8 cellular contexts compared by ENCODE assay signal in the genomic region with DNA sequence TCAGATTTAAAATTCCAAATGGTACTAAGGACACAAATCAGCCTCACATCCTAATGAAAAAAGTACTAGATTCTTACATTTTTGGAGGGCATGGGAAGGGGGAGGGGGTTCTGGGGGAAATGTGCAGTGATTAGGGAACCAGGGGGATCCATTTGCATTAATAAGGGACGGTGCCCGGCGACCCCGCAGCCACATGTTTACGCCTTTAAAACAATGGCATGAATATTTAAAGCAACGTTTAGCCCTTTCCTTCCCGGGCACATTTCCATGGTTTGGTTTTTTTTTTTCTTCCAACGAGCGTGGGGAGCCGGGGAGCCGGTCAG. TPM values are rescaled to one million over a fixed set of nuclear protein-coding genes. Genes with fewer than 3 reads are reported as not detected.
DNase-seq lines count a peak whose midpoint lies in the region; ATAC-seq and TF ChIP-seq lines count a peak whose summit lies in the region.

No MANE protein-coding gene starts in this region.

- no peak for TF ChIP-seq CTCF in SK-N-SH (IDR thresholded peaks at IDR 0.05)

- peak overlapping the region; percentile 66 to 79 for H3K4me3 ChIP-seq in SK-N-SH (ENCODE audit: low read depth in 2 of 2, low read length in 1 of 2)
- peak overlapping the region; percentile 63 to 80 for H3K4me3 ChIP-seq in stomach smooth muscle (ENCODE audit: low read length in 2 of 2)

- peaks cover 54% of the 10 kb centered on the region for H3K79me2 ChIP-seq in SK-N-SH (ENCODE audit: insufficient read depth)

- H3F3A ChIP-seq in SK-N-SH (replicated peaks; ENCODE audit: insufficient read depth): peaks cover 21% of the 10 kb centered on the region

- H3K4me1 ChIP-seq in SK-N-SH (ENCODE audit: control insufficient read depth in 1 of 2, insufficient read depth in 2 of 2, low read depth in 1 of 2, low read length in 1 of 2) (peaks cover 0 to 17% of the 10 kb centered on the region in 2 experiments; a peak in 2 of 4 replicates), stomach smooth muscle (ENCODE audit: control insufficient read depth, insufficient read depth, low read length) (peaks cover 26% of the 10 kb centered on the region)

- H3K27me3 Mint-ChIP-seq in immature natural killer cell (ENCODE audit: low read depth in 3 of 3): peaks cover 5 to 11% (median 9%) of the 10 kb centered on the region in 3 donors

- under 1% methylated on average over 11 of the region's 11 CpGs for WGBS in SK-N-SH (ENCODE audit: low lambda C conversion rate)

- ATAC-seq in SK-N-SH treated with all-trans-retinoic acid at 6 μM for 48 hours: no peak
- ATAC-seq in activated naive CD4-positive, alpha-beta T cell treated with anti-CD3 and anti-CD28 coated beads, Interleukin-2, amount 50 U/mL, for 72 hours: no peak
- no peak for ATAC-seq in HG03139 (IDR thresholded peaks at IDR 0.05; ENCODE audit: unreplicated experiment)

- peaks cover 6 to 31% of the 10 kb centered on the region in 2 donors for H3K36me3 Mint-ChIP-seq in activated naive CD4-positive, alpha-beta T cell treated with anti-CD3 and anti-CD28 coated beads, Interleukin-2, amount 50 U/mL, for 72 hours
- H3K36me3 Mint-ChIP-seq in immature natural killer cell: peaks cover 0 to 5% (median 0%) of the 10 kb centered on the region in 3 donors

- peak overlapping the region; percentile 75 for H3K4me2 ChIP-seq in SK-N-SH

- no peak overlapping the region for H2AFZ ChIP-seq in SK-N-SH (ENCODE audit: low read depth)

- H4K20me1 ChIP-seq in SK-N-SH (ENCODE audit: insufficient read depth): no peaks in the 10 kb centered on the region

- H3K9me3 Mint-ChIP-seq in activated naive CD4-positive, alpha-beta T cell treated with anti-CD3 and anti-CD28 coated beads, Interleukin-2, amount 50 U/mL, for 72 hours: no peaks in the 10 kb centered on the region
- H3K9me3 Mint-ChIP-seq in immature natural killer cell: peaks cover 0 to 1% (median 0%) of the 10 kb centered on the region in 6 donors

- H3K9me2 ChIP-seq in SK-N-SH: no peaks in the 10 kb centered on the region

- POLR2A ChIA-PET in SK-N-SH (lab: Yijun Ruan, JAX): no interaction called here

- H3K9ac ChIP-seq in SK-N-SH: peak overlapping the region; percentile 96
- H3K9ac ChIP-seq in stomach smooth muscle (ENCODE audit: low read length in 2 of 2): peak overlapping the region; percentile 80 to 92

- CTCF ChIA-PET in SK-N-SH (lab: Yijun Ruan, JAX): no interaction called here

- TF ChIP-seq EP300 in SK-N-SH (IDR thresholded peaks at IDR 0.05; ENCODE audit: borderline replicate concordance in 1 of 2, low read depth in 1 of 2, low read length in 1 of 2): no peak

- H3K27me3 ChIP-seq in SK-N-SH (ENCODE audit: insufficient read depth) (no peaks in the 10 kb centered on the region), stomach smooth muscle (ENCODE audit: control insufficient read depth in 1 of 2, insufficient read depth in 2 of 2, low read length in 2 of 2) (no peaks in the 10 kb centered on the region)

- H3K4me1 Mint-ChIP-seq in immature natural killer cell: peaks cover 38 to 47% of the 10 kb centered on the region in 2 donors

- peak; percentile 56 for DNase-seq in SK-N-SH
- DNase-seq in activated naive CD4-positive, alpha-beta T cell treated with anti-CD3 and anti-CD28 coated beads, Interleukin-2, amount 50 U/mL, for 72 hours (ENCODE audit: low spot score in 2 of 2): no peak
- DNase-seq in immature natural killer cell: no peak
- DNase-seq in GF-D8 (lab: John Stamatoyannopoulos, UW): no peak
- no peak for DNase-seq in activated CD8-positive, alpha-beta memory T cell treated with anti-CD3 and anti-CD28 coated beads for 24 hours

- H3K4me3 Mint-ChIP-seq in immature natural killer cell: peak overlapping the region; percentile 74 to 84 (median 82)

- H3K9me3 ChIP-seq in SK-N-SH: no peaks in the 10 kb centered on the region
- H3K9me3 ChIP-seq in stomach smooth muscle (ENCODE audit: control insufficient read depth in 2 of 2, low read length in 2 of 2): no peaks in the 10 kb centered on the region

- peak overlapping the region; percentile 80 to 96 for H3K27ac Mint-ChIP-seq in activated naive CD4-positive, alpha-beta T cell treated with anti-CD3 and anti-CD28 coated beads, Interleukin-2, amount 50 U/mL, for 72 hours
- peak overlapping the region; percentile 62 to 89 (median 84) for H3K27ac Mint-ChIP-seq in immature natural killer cell

- H3K36me3 ChIP-seq in SK-N-SH (replicated peaks in 1 of 2; ENCODE audit: control insufficient read depth in 1 of 2, insufficient read depth in 2 of 2, low read length in 1 of 2) (peaks cover 8 to 15% of the 10 kb centered on the region in 2 experiments), stomach smooth muscle (ENCODE audit: control insufficient read depth in 2 of 2, insufficient read depth in 2 of 2, low read length in 2 of 2) (peaks cover 0 to 3% of the 10 kb centered on the region in 2 donors)

- peak overlapping the region; percentile 74 to 99 for H3K27ac ChIP-seq in SK-N-SH (ENCODE audit: low read depth in 2 of 2, low read length in 1 of 2)
- peak overlapping the region; percentile 90 for H3K27ac ChIP-seq in stomach smooth muscle (ENCODE audit: low read length)

- TF ChIP-seq RAD21 in SK-N-SH (IDR thresholded peaks at IDR 0.05; ENCODE audit: low read length): no peak

TF ChIP-seq in SK-N-SH, 30 proteins besides CTCF, POLR2A, EP300 and RAD21 (continues in another document):
- no peak; the same call in 1 of the 2 replicates for TF ChIP-seq MXI1 (IDR thresholded peaks at IDR 0.05; ENCODE audit: low read depth, low read length)
- TF ChIP-seq, protein P1, sequence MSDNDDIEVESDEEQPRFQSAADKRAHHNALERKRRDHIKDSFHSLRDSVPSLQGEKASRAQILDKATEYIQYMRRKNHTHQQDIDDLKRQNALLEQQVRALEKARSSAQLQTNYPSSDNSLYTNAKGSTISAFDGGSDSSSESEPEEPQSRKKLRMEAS (IDR thresholded peaks at IDR 0.05; ENCODE audit: low read depth): no peak
- no peak for TF ChIP-seq RXRA (IDR thresholded peaks at IDR 0.05; ENCODE audit: borderline replicate concordance, low read depth)
- no peak for TF ChIP-seq NRF1 (IDR thresholded peaks at IDR 0.05; ENCODE audit: low read depth, low read length)
- no peak for TF ChIP-seq ELF1 (IDR thresholded peaks at IDR 0.05)
- no peak for TF ChIP-seq YY1 (IDR thresholded peaks at IDR 0.05; ENCODE audit: low read depth)
- TF ChIP-seq TCF12 (IDR thresholded peaks at IDR 0.05): no peak
- TF ChIP-seq CHD2 (IDR thresholded peaks at IDR 0.05; ENCODE audit: low read length, partially characterized antibody): no peak
- TF ChIP-seq GATA2 (CRISPR knock-in tag; IDR thresholded peaks at IDR 0.05): no peak
- TF ChIP-seq, protein P2, sequence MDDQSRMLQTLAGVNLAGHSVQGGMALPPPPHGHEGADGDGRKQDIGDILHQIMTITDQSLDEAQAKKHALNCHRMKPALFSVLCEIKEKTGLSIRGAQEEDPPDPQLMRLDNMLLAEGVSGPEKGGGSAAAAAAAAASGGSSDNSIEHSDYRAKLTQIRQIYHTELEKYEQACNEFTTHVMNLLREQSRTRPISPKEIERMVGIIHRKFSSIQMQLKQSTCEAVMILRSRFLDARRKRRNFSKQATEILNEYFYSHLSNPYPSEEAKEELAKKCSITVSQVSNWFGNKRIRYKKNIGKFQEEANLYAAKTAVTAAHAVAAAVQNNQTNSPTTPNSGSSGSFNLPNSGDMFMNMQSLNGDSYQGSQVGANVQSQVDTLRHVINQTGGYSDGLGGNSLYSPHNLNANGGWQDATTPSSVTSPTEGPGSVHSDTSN (IDR thresholded peaks at IDR 0.05): no peak
- no peak for TF ChIP-seq FOXJ3 (CRISPR knock-in tag; IDR thresholded peaks at IDR 0.05)
- TF ChIP-seq SMC3 (IDR thresholded peaks at IDR 0.05; ENCODE audit: low read depth, low read length): no peak

TF ChIP-seq in SK-N-SH treated with all-trans-retinoic acid at 6 μM for 48 hours, 23 proteins besides CTCF, POLR2A, EP300 and RAD21:
- TF ChIP-seq, protein P3, sequence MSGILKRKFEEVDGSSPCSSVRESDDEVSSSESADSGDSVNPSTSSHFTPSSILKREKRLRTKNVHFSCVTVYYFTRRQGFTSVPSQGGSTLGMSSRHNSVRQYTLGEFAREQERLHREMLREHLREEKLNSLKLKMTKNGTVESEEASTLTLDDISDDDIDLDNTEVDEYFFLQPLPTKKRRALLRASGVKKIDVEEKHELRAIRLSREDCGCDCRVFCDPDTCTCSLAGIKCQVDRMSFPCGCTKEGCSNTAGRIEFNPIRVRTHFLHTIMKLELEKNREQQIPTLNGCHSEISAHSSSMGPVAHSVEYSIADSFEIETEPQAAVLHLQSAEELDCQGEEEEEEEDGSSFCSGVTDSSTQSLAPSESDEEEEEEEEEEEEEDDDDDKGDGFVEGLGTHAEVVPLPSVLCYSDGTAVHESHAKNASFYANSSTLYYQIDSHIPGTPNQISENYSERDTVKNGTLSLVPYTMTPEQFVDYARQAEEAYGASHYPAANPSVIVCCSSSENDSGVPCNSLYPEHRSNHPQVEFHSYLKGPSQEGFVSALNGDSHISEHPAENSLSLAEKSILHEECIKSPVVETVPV (CRISPR knock-in tag; IDR thresholded peaks at IDR 0.05): no peak
TF ChIP-seq in SK-N-SH treated with all-trans-retinoic acid at 6 μM for 48 hours: peak in this region for 0.

RNA-seq across cellular contexts. Expression of a gene that starts 1.2 kb away (rescaled TPM):
- 64.8 and 79.8 TPM in 2 replicates for polyA plus RNA-seq in SK-N-SH (2012; rRNA removed)
- polyA plus RNA-seq in SK-N-SH (2012; cell fraction: cytosol; rRNA removed): 62.8 and 85.9 TPM in 2 replicates
- 37.6 and 59.0 TPM in 2 replicates for polyA plus RNA-seq in SK-N-SH (2012; cell fraction: nucleus; rRNA removed)
- 10 to 100 TPM; 60.3 to 67.9 TPM for total RNA-seq in activated naive CD4-positive, alpha-beta T cell treated with anti-CD3 and anti-CD28 coated beads, Interleukin-2, amount 50 U/mL, for 72 hours
- 10 to 100 TPM; 14.3 to 19.3 (median 18.4) TPM for polyA plus RNA-seq in immature natural killer cell

RNA-seq across cellular contexts. Expression of a gene that starts 47.0 kb away (rescaled TPM):
- 15.6 and 16.2 TPM in 2 replicates for polyA plus RNA-seq in SK-N-SH (2012; rRNA removed)
- polyA plus RNA-seq in SK-N-SH (2012; cell fraction: cytosol; rRNA removed): 21.5 and 22.0 TPM in 2 replicates
- 14.6 and 28.5 TPM in 2 replicates for polyA plus RNA-seq in SK-N-SH (2012; cell fraction: nucleus; rRNA removed)
- total RNA-seq in activated naive CD4-positive, alpha-beta T cell treated with anti-CD3 and anti-CD28 coated beads, Interleukin-2, amount 50 U/mL, for 72 hours: 10 to 100 TPM; 14.0 to 17.5 TPM
- 10 to 100 TPM in 2 of 3 donors, 1 to 10 TPM in 1; 6.7 to 11.5 (median 11.4) TPM for polyA plus RNA-seq in immature natural killer cell
